In the genomic region with DNA sequence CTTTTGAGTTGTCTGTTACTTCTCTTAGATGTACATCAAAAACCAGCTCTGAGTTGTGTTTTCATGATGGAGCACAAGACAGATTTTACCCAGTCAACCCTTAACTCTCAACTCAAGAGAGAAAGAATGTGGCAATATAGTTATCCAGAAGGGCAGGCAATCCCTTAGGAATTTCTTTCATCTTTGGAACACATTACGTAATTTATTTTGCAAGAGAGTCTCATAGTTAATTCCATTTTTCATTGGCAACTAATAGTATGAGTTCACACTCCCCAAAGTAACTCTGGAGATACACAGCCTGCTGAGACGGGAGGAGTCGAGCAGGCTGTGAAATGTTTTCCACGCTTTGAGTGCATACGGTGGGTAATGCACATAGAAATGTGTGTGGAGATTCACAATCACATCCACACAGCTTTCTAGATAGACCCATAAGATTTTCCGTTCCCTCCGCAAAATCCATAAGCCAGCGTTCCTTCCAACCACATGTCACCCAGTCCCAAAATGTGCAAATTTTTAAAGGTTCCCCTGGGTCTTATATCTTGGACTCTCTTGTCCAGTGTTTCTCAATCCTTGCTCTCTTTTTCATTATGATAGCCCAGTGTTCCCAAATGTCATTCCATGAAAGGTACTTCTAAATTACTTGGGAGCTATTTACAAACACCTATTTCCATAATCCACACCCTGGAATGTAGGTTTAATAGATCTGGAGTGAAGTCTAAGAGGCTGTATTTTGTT, we compare ENCODE assay signal across 18 cellular contexts. TPM values are rescaled to one million over a fixed set of nuclear protein-coding genes. Genes with fewer than 3 reads are reported as not detected.
DNase-seq lines count a peak whose midpoint lies in the region; ATAC-seq, FAIRE-seq and TF ChIP-seq lines count a peak whose summit lies in the region.
"Had no signal": no experiment of that assay in that cellular context is flagged by ENCODE, and none has a peak within 500 bp of the region (broad histone marks: within the 10 kb centered on the region; RNA-seq: fewer than 3 reads in every experiment).

No MANE protein-coding gene starts in this region.

- DNase-seq in AG09309 (ENCODE audit: low read depth) (peak; percentile 53), adipocyte (ENCODE audit: low read depth) (peak; percentile 75), fibroblast of the aortic adventitia (ENCODE audit: low read depth) (peak; percentile 81), osteoblast (ENCODE audit: insufficient read length, low spot score, missing footprints) (no peak), GM12891 (ENCODE audit: insufficient read length, low spot score) (no peak)
- DNase-seq in activated CD4-positive, CD25-positive, alpha-beta regulatory T cell treated with anti-CD3 and anti-CD28 coated beads, Interleukin-2, amount 50 U/mL, for 72 hours = no peak
- DNase-seq: activated CD4-positive, alpha-beta T cell treated with anti-CD3 and anti-CD28 coated beads for 36 hours; activated T-cell treated with anti-CD3 and anti-CD28 coated beads, Interleukin-2, amount 50 U/mL, for 24 hours; COR-L47; NCI-H2029; NCI-H774; Peyer's patch; spleen had no signal

- H3K79me2 ChIP-seq in osteoblast (ENCODE audit: insufficient read depth, low read length) = no peaks in the 10 kb centered on the region

- H3K9ac ChIP-seq in adipocyte (ENCODE audit: low read length) = peak overlapping the region; percentile 75
- H3K9ac ChIP-seq: neural progenitor cell had no signal

- H2AFZ ChIP-seq in osteoblast (ENCODE audit: low read length) = no peak overlapping the region
- H2AFZ ChIP-seq: neural progenitor cell had no signal

- H3K9me3 ChIP-seq in adipocyte (ENCODE audit: control insufficient read depth, low read length) = no peaks in the 10 kb centered on the region
- no peaks in the 10 kb centered on the region for H3K9me3 ChIP-seq in osteoblast (ENCODE audit: low read depth, low read length)
- H3K9me3 ChIP-seq: Peyer's patch, spleen had no signal

- H3K4me2 ChIP-seq in osteoblast (ENCODE audit: insufficient read depth, low read length) = peak overlapping the region; percentile 20
- H3K4me2 ChIP-seq: neural progenitor cell had no signal

- ATAC-seq in GM18868 (IDR thresholded peaks at IDR 0.05; ENCODE audit: unreplicated experiment) (no peak), GM21447 (IDR thresholded peaks at IDR 0.05; ENCODE audit: unreplicated experiment) (no peak)
- ATAC-seq: activated CD4-positive, alpha-beta T cell treated with anti-CD3 and anti-CD28 coated beads for 36 hours had no signal

- H3K4me3 ChIP-seq in AG09309 (ENCODE audit: control insufficient read depth, low read depth, low read length) (no peak overlapping the region), adipocyte (ENCODE audit: low read length) (peak overlapping the region; percentile 67), fibroblast of the aortic adventitia (ENCODE audit: low read depth, low read length) (no peak overlapping the region), osteoblast (ENCODE audit: insufficient read depth, low read length) (no peak overlapping the region)
- H3K4me3 ChIP-seq: lung, neural progenitor cell, Peyer's patch, spleen had no signal

- TF ChIP-seq CTCF in AG09309 (IDR thresholded peaks at IDR 0.05; ENCODE audit: control insufficient read depth, insufficient read depth, low read depth, low read length, missing control alignments) = no peak
- no peak for TF ChIP-seq CTCF in fibroblast of the aortic adventitia (IDR thresholded peaks at IDR 0.05; ENCODE audit: insufficient read depth, low read length)
- no peak for TF ChIP-seq CTCF in osteoblast (IDR thresholded peaks at IDR 0.05; ENCODE audit: extremely low read depth, low read depth, low read length)

- peaks cover 28% of the 10 kb centered on the region for H3K4me1 ChIP-seq in adipocyte (ENCODE audit: control insufficient read depth, insufficient read depth, low read length)
- peaks cover 9% of the 10 kb centered on the region for H3K4me1 ChIP-seq in osteoblast (ENCODE audit: insufficient read depth, low read length)
- H3K4me1 ChIP-seq: neural progenitor cell had no signal

- H3K36me3 ChIP-seq in adipocyte (ENCODE audit: control insufficient read depth, insufficient read depth, low read length, severe bottlenecking) (no peaks in the 10 kb centered on the region), osteoblast (ENCODE audit: insufficient read depth, low read length) (no peaks in the 10 kb centered on the region)
- H3K36me3 ChIP-seq: neural progenitor cell, Peyer's patch had no signal

- H3K27ac ChIP-seq in osteoblast (ENCODE audit: low read depth, low read length) = no peak overlapping the region
- H3K27ac ChIP-seq: neural progenitor cell, Peyer's patch, spleen had no signal

- no peak for FAIRE-seq in GM12891 (lab: Jason Lieb, UNC)

- TF ChIP-seq POLR2A in GM12891 (IDR thresholded peaks at IDR 0.05; ENCODE audit: low read depth, low read length) = no peak

- H3K27me3 ChIP-seq in adipocyte (replicated peaks; ENCODE audit: control insufficient read depth, insufficient read depth, low read length) (no peaks in the 10 kb centered on the region), osteoblast (ENCODE audit: insufficient read depth, low read length) (no peaks in the 10 kb centered on the region)
- H3K27me3 ChIP-seq: neural progenitor cell, Peyer's patch, spleen had no signal

- H4K20me1 ChIP-seq in osteoblast (ENCODE audit: insufficient read depth, low read length) = no peaks in the 10 kb centered on the region

TF ChIP-seq in GM12891, 5 proteins besides CTCF, POLR2A, EP300 and RAD21:
- TF ChIP-seq SPI1 (IDR thresholded peaks at IDR 0.05; ENCODE audit: low read depth, low read length) (no peak), PAX5 (IDR thresholded peaks at IDR 0.05; ENCODE audit: insufficient read depth, low read length, severe bottlenecking) (no peak), POU2F2 (IDR thresholded peaks at IDR 0.05; ENCODE audit: low read depth, low read length) (no peak), POLR2AphosphoS5 (IDR thresholded peaks at IDR 0.05; ENCODE audit: low read depth, low read length) (no peak), TAF1 (IDR thresholded peaks at IDR 0.05; ENCODE audit: low read depth, low read length) (no peak)

RNA-seq across cellular contexts. Expression of gene CDRT4, which starts 8.4 kb away (rescaled TPM):
- 2.9 TPM in 1 of 2 replicates, not detected in the other for total RNA-seq in fibroblast of the aortic adventitia (ENCODE audit: low replicate concordance)
- total RNA-seq in osteoblast = 2.7 and 3.3 TPM in 2 replicates
- not detected for polyA plus RNA-seq in GM12891 (2012; ENCODE audit: low read depth, missing spikeins)
- total RNA-seq: H4 had no signal

Comparison
In these comparisons a context has a peak if more than half of its experiments do, and no peak if none do; other contexts are left out.
1. DNase-seq: peak in AG09309 (single experiment), adipocyte (single experiment) and fibroblast of the aortic adventitia (single experiment); none in osteoblast (single experiment), GM12891 (single experiment) and activated CD4-positive, CD25-positive, alpha-beta regulatory T cell treated with anti-CD3 and anti-CD28 coated beads, Interleukin-2, amount 50 U/mL, for 72 hours (single experiment).